Comparison of ENCODE assay signal across 32 cellular contexts in genomic region chr2:134980639-134981038, GRCh38.
"Had no signal": no experiment of that assay in that cellular context is flagged by ENCODE, and none has a peak within 500 bp of the region (broad histone marks: within the 10 kb centered on the region; RNA-seq: fewer than 3 reads in every experiment).

No MANE protein-coding gene starts in this region.

- ATAC-seq: activated CD4-positive, alpha-beta T cell treated with anti-CD3 and anti-CD28 coated beads for 36 hours; activated CD4-positive, CD25-positive, alpha-beta regulatory T cell treated with anti-CD3 and anti-CD28 coated beads, Interleukin-2, amount 50 U/mL, for 24 hours; activated CD8-positive, alpha-beta memory T cell treated with anti-CD3 and anti-CD28 coated beads, Interleukin-2, amount 10 ng/mL, durations not matched to agents 7 days and 5 days; activated CD8-positive, alpha-beta T cell treated with anti-CD3 and anti-CD28 coated beads, Interleukin-2, amount 10 ng/mL, durations not matched to agents 7 days and 5 days; activated naive CD8-positive, alpha-beta T cell treated with anti-CD3 and anti-CD28 coated beads, Interleukin-2, amount 50 U/mL, for 24 hours; WTC11 had no signal

- H3K9me3 ChIP-seq: ascending aorta had no signal

- DNase-seq: activated CD4-positive, alpha-beta memory T cell treated with anti-CD3 and anti-CD28 coated beads, Interleukin-2, amount 10 ng/mL, durations not matched to agents 7 days and 5 days; activated CD4-positive, alpha-beta T cell treated with anti-CD3 and anti-CD28 coated beads for 1 hour; activated CD4-positive, alpha-beta T cell treated with anti-CD3 and anti-CD28 coated beads for 36 hours; activated CD4-positive, alpha-beta T cell treated with anti-CD3 and anti-CD28 coated beads for 48 hours; activated CD4-positive, alpha-beta T cell treated with anti-CD3 and anti-CD28 coated beads, Interleukin-2, amount 10 ng/mL, durations not matched to agents 7 days and 5 days; activated CD4-positive, alpha-beta T cell treated with anti-CD3 and anti-CD28 coated beads, Interleukin-2, amount 50 U/mL, for 48 hours; activated CD4-positive, CD25-positive, alpha-beta regulatory T cell; activated CD8-positive, alpha-beta memory T cell treated with anti-CD3 and anti-CD28 coated beads for 24 hours; activated CD8-positive, alpha-beta memory T cell treated with anti-CD3 and anti-CD28 coated beads, Interleukin-2, amount 10 ng/mL, durations not matched to agents 7 days and 5 days; activated CD8-positive, alpha-beta memory T cell treated with anti-CD3 and anti-CD28 coated beads, Interleukin-2, amount 50 U/mL, for 48 hours; activated CD8-positive, alpha-beta T cell treated with anti-CD3 and anti-CD28 coated beads, Interleukin-2, amount 10 ng/mL, durations not matched to agents 7 days and 5 days; activated effector memory CD4-positive, alpha-beta T cell treated with Interleukin-2 at 50 U/mL for 16 hours; activated gamma-delta T cell; activated naive CD4-positive, alpha-beta T cell treated with anti-CD3 and anti-CD28 coated beads, Interleukin-2, amount 10 ng/mL, durations not matched to agents 7 days and 5 days; activated naive CD4-positive, alpha-beta T cell treated with Interleukin-2 at 50 U/mL for 16 hours; activated naive CD8-positive, alpha-beta T cell treated with anti-CD3 and anti-CD28 coated beads, Interleukin-2, amount 10 ng/mL, durations not matched to agents 7 days and 5 days; activated naive CD8-positive, alpha-beta T cell treated with anti-CD3 and anti-CD28 coated beads, Interleukin-2, amount 50 U/mL, for 24 hours; activated T-cell treated with anti-CD3 and anti-CD28 coated beads, Interleukin-2, amount 50 U/mL, for 24 hours; activated T-cell treated with anti-CD3 and anti-CD28 coated beads, Interleukin-2, amount 50 U/mL, for 48 hours; amygdala; anterior cingulate cortex; caudate nucleus; cerebellar nuclear complex; T-helper 2 cell; T-helper 9 cell; WERI-Rb-1 had no signal

- H3K4me3 ChIP-seq: ascending aorta, cardiac muscle cell had no signal

- H3K36me3 ChIP-seq: ascending aorta, cardiac muscle cell, WERI-Rb-1 had no signal

- H3K27ac ChIP-seq: ascending aorta, cardiac muscle cell, WERI-Rb-1 had no signal

- H3K27me3 ChIP-seq: ascending aorta, cardiac muscle cell had no signal

- FAIRE-seq: bronchial epithelial cell, TTC549 had no signal

- H3K4me1 ChIP-seq: ascending aorta had no signal
